In the genomic region with DNA sequence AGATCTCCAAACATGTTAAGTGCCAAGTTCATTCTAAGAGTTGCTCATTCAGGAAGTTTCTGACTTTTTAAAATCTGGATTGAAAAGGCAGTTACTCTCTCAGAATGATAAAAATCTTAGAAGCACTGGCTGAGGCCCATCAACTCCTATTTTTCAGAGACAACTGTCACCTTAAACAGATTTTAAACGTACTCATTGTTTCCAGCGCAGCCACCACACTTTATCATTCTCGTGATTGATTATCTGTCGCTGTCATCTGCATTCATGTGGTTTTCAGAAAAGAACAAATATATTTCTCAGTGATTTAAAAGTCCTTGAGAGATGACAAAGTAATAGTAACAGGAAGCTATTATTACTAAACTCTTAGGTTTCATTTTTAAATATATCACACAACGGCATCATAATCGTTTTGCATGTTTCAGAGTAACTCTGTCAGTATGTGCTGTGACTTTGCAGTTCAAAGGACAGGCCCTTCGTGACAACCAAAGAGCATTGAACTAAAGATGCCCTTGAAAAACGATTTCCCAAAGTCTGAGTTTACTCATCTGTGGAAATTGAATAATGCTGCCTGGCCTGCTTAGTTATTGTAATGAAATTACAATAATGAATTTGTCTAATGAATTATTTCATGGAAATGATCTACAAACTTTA, we compare ENCODE assay signal across 8 cellular contexts. TPM values are rescaled to one million over a fixed set of nuclear protein-coding genes. Genes with fewer than 3 reads are reported as not detected.
DNase-seq lines count a peak whose midpoint lies in the region; ATAC-seq and TF ChIP-seq lines count a peak whose summit lies in the region.

No MANE protein-coding gene starts in this region.

- H3K27ac ChIP-seq in ovary = no peak overlapping the region

- peak overlapping the region; percentile 21 for H3K4me3 ChIP-seq in Jurkat, Clone E6-1 (ENCODE audit: low read length)
- no peak overlapping the region for H3K4me3 ChIP-seq in ovary

- 32 to 46% (median 41%) methylated on average over 8 of the region's 8 CpGs for WGBS in ovary, 3 donors

- TF ChIP-seq CTCF in ovary (IDR thresholded peaks at IDR 0.05) = no peak

- TF ChIP-seq POLR2A in ovary (IDR thresholded peaks at IDR 0.05) = no peak

- no peaks in the 10 kb centered on the region for H3K36me3 ChIP-seq in ovary

- ATAC-seq in HG02610 (IDR thresholded peaks at IDR 0.05; ENCODE audit: unreplicated experiment) = peak; percentile 84
- no peak for ATAC-seq in Right ventricle myocardium inferior

- intact Hi-C loops in ovary (cut with DNase I) = no loop called here
- intact Hi-C loops in Right ventricle myocardium inferior (cut with DNase I) = no loop called here

- H3K9me3 ChIP-seq in ovary = no peaks in the 10 kb centered on the region

- H3K27me3 ChIP-seq in ovary = no peaks in the 10 kb centered on the region

- H3K4me1 ChIP-seq in ovary (ENCODE audit: insufficient read depth) = no peaks in the 10 kb centered on the region

- peak; percentile 22 to 26 for DNase-seq in stimulated activated CD4-positive, alpha-beta T cell treated with anti-CD3 and anti-CD28 coated beads, Interleukin-2, amount 100 ng/mL, for 24 hours
- no peak for DNase-seq in stimulated activated CD4-positive, alpha-beta T cell treated with anti-CD3 and anti-CD28 coated beads, Interleukin-4, amount 100 ng/mL, for 4 hours
- peak; percentile 84 for DNase-seq in Jurkat, Clone E6-1 (ENCODE audit: low read depth, low spot score)
- DNase-seq in GM19240 (ENCODE audit: insufficient read length, low spot score) (no peak), ovary (no peak), NCI-H82 (lab: John Stamatoyannopoulos, UW) (no peak), Right ventricle myocardium inferior (ENCODE audit: missing footprints) (no peak)

- no peak for TF ChIP-seq EP300 in ovary (IDR thresholded peaks at IDR 0.05)

RNA-seq across cellular contexts. Expression of a gene that starts 14.9 kb away (rescaled TPM):
- 16.3 TPM for polyA plus RNA-seq in Jurkat, Clone E6-1 (2012; ENCODE audit: insufficient read depth, insufficient read length)
- total RNA-seq in ovary (10 to 100 TPM in 1 of 7 donors, 1 to 10 TPM in 6; 3.4 to 24.8 (median 6.4) TPM), Right ventricle myocardium inferior (25.4 TPM)
- 1 to 10 TPM; 3.1 to 4.9 TPM for polyA plus RNA-seq in ovary

Comparison
In these comparisons a context has a peak if more than half of its experiments do, and no peak if none do; other contexts are left out.
1. DNase-seq: peak in stimulated activated CD4-positive, alpha-beta T cell treated with anti-CD3 and anti-CD28 coated beads, Interleukin-2, amount 100 ng/mL, for 24 hours (2 of 2) and Jurkat, Clone E6-1 (single experiment); none in stimulated activated CD4-positive, alpha-beta T cell treated with anti-CD3 and anti-CD28 coated beads, Interleukin-4, amount 100 ng/mL, for 4 hours (0 of 2), GM19240 (single experiment), ovary (0 of 5), NCI-H82 (single experiment) and Right ventricle myocardium inferior (single experiment).